1 cellular context compared by ENCODE assay signal in genomic region chr7:100271716-100272537, GRCh38.
TF ChIP-seq lines count a peak whose summit lies in the region.

No MANE protein-coding gene starts in this region.

TF ChIP-seq in K562, 482 proteins besides CTCF, POLR2A, EP300 and RAD21 (continued from another document and continues in another):
- peak; percentile 31 for TF ChIP-seq CTCFL (IDR thresholded peaks at IDR 0.05; ENCODE audit: borderline replicate concordance, insufficient read depth, low read depth, low read length, poor library complexity, severe bottlenecking)
- TF ChIP-seq RREB1 (CRISPR knock-in tag; IDR thresholded peaks at IDR 0.05), result 0 out of 2 replicates have a peak, but pooled peaks have one; percentile 45
- TF ChIP-seq TRIM25 (IDR thresholded peaks at IDR 0.05; ENCODE audit: borderline replicate concordance), result no peak
- peak in 1 of 2 experiments; percentile 70; a peak in 2 of 4 replicates for TF ChIP-seq ZNF639 (CRISPR knock-in tag; conservative IDR thresholded peaks at IDR 0.05 in 1 of 2, IDR thresholded peaks at IDR 0.05 in 1 of 2)
- peak; percentile 78; the same call in 1 of the 2 replicates for TF ChIP-seq LCOR (CRISPR knock-in tag; IDR thresholded peaks at IDR 0.05)
- TF ChIP-seq L3MBTL2 (IDR thresholded peaks at IDR 0.05), result peak; percentile 21; the same call in 1 of the 2 replicates
- TF ChIP-seq TFAP4 (CRISPR knock-in tag; IDR thresholded peaks at IDR 0.05; ENCODE audit: borderline replicate concordance), result peak; percentile 94
- no peak for TF ChIP-seq ATF4 (CRISPR knock-in tag; IDR thresholded peaks at IDR 0.05)
- peak; percentile 58 for TF ChIP-seq POLR2B (IDR thresholded peaks at IDR 0.05; ENCODE audit: low read depth, partially characterized antibody)
- peak; percentile 48; the same call in 1 of the 2 replicates for TF ChIP-seq MAX (CRISPR knock-in tag; IDR thresholded peaks at IDR 0.05)
- TF ChIP-seq MAZ (CRISPR knock-in tag; conservative IDR thresholded peaks at IDR 0.05 in 1 of 2, IDR thresholded peaks at IDR 0.05 in 1 of 2), result peak in 1 of 2 experiments; percentile 27; a peak in 2 of 4 replicates
- TF ChIP-seq ZSCAN32 (CRISPR knock-in tag; IDR thresholded peaks at IDR 0.05), result peak; percentile 52; the same call in 1 of the 2 replicates
- TF ChIP-seq MTA2 (IDR thresholded peaks at IDR 0.05; ENCODE audit: low read depth), result no peak
- no peak; the same call in 1 of the 2 replicates for TF ChIP-seq ZBTB7A (IDR thresholded peaks at IDR 0.05; ENCODE audit: borderline replicate concordance, control insufficient read depth, low read depth, low read length)
- TF ChIP-seq THAP12 (CRISPR knock-in tag; IDR thresholded peaks at IDR 0.05), result peak; percentile 62; the same call in 1 of the 2 replicates
- no peak for TF ChIP-seq RUNX1 (IDR thresholded peaks at IDR 0.05; ENCODE audit: low read depth)
- TF ChIP-seq HNRNPLL (IDR thresholded peaks at IDR 0.05; ENCODE audit: low read depth, low read length, poor library complexity, severe bottlenecking), result peak; percentile 56
- TF ChIP-seq TFE3 (CRISPR knock-in tag; IDR thresholded peaks at IDR 0.05), result 0 out of 2 replicates have a peak, but pooled peaks have one; percentile 3
- no peak for TF ChIP-seq STAT6 (CRISPR knock-in tag; IDR thresholded peaks at IDR 0.05)
- TF ChIP-seq CBX1 (IDR thresholded peaks at IDR 0.05; ENCODE audit: low read depth), result peak; percentile 64
- TF ChIP-seq SIX5 (IDR thresholded peaks at IDR 0.05; ENCODE audit: borderline replicate concordance in 1 of 2, insufficient read depth in 1 of 2, low read depth in 1 of 2, low read length in 2 of 2), result peak; percentile 59 to 67; a peak in 3 of 4 replicates
- TF ChIP-seq RHOXF2B (CRISPR knock-in tag; conservative IDR thresholded peaks at IDR 0.05), result no peak
- TF ChIP-seq RCOR1 (IDR thresholded peaks at IDR 0.05; ENCODE audit: borderline replicate concordance in 1 of 2, low read depth in 2 of 2, low read length in 2 of 2), result peak in 1 of 2 experiments; percentile 9; a peak in 1 of 4 replicates
- peak; percentile 70 for TF ChIP-seq ZBTB17 (CRISPR knock-in tag; IDR thresholded peaks at IDR 0.05)
- TF ChIP-seq MBD2 (IDR thresholded peaks at IDR 0.05; ENCODE audit: borderline replicate concordance, low read depth), result 0 out of 2 replicates have a peak, but pooled peaks have one; percentile 22
- peak; percentile 82 for TF ChIP-seq ZNF143 (CRISPR knock-in tag; IDR thresholded peaks at IDR 0.05)
- peak; percentile 60 for TF ChIP-seq PBX2 (CRISPR knock-in tag; IDR thresholded peaks at IDR 0.05; ENCODE audit: low read depth)
- no peak for TF ChIP-seq PBX2 (tag; conservative IDR thresholded peaks at IDR 0.05; ENCODE audit: low read depth)
